In genomic region chr3:150132101-150132749, GRCh38 we compare ENCODE assay signal across 11 cellular contexts.
DNase-seq lines count a peak whose midpoint lies in the region; ATAC-seq and TF ChIP-seq lines count a peak whose summit lies in the region.
"Had no signal": no experiment of that assay in that cellular context is flagged by ENCODE, and none has a peak within 500 bp of the region (broad histone marks: within the 10 kb centered on the region; RNA-seq: fewer than 3 reads in every experiment).

No MANE protein-coding gene starts in this region.

- CTCF ChIA-PET in activated CD8-positive, alpha-beta T cell treated with anti-CD3 and anti-CD28 coated beads for 36 hours (lab: Charles Lee), result no interaction called here
- CTCF ChIA-PET in activated CD8-positive, alpha-beta T cell treated with anti-CD3 and anti-CD28 coated beads, Interleukin-2, amount 10 ng/mL, durations not matched to agents 7 days and 5 days (lab: Charles Lee), result no interaction called here

- H3K36me3 ChIP-seq in spleen, result no peaks in the 10 kb centered on the region
- H3K36me3 ChIP-seq: sigmoid colon had no signal

- no peak overlapping the region for H3K27ac Mint-ChIP-seq in activated CD8-positive, alpha-beta T cell treated with anti-CD3 and anti-CD28 coated beads for 36 hours
- no peak overlapping the region for H3K27ac Mint-ChIP-seq in activated CD8-positive, alpha-beta T cell treated with anti-CD3 and anti-CD28 coated beads, Interleukin-2, amount 10 ng/mL, durations not matched to agents 7 days and 5 days
- H3K27ac Mint-ChIP-seq in stimulated activated naive B cell treated with anti-CD40 and anti-IgM and Interleukin-4, amounts not matched to agents 10 μg/mL and 1 μg/mL and 100 μg/mL, for 72 hours, result no peak overlapping the region

- no peak overlapping the region for H3K27ac ChIP-seq in spleen
- H3K27ac ChIP-seq: sigmoid colon had no signal

- peak; percentile 11 for DNase-seq in activated CD8-positive, alpha-beta T cell treated with anti-CD3 and anti-CD28 coated beads for 36 hours
- no peak for DNase-seq in activated CD8-positive, alpha-beta T cell treated with anti-CD3 and anti-CD28 coated beads, Interleukin-2, amount 10 ng/mL, durations not matched to agents 7 days and 5 days
- no peak for DNase-seq in stimulated activated naive B cell treated with anti-CD40 and anti-IgM and Interleukin-4, amounts not matched to agents 10 μg/mL and 1 μg/mL and 100 μg/mL, for 72 hours
- no peak for DNase-seq in spleen
- DNase-seq in HPDE6-E6E7 (ENCODE audit: extremely low spot score), result no peak
- no peak for DNase-seq in COLO829 (ENCODE audit: low spot score)
- DNase-seq: amniotic stem cell, NCI-H510A, sigmoid colon had no signal

- 48 to 66% (median 57%) methylated on average over 6 of the region's 6 CpGs for WGBS in spleen, 5 donors

- peaks cover 11% of the 10 kb centered on the region for H3K27me3 Mint-ChIP-seq in activated CD8-positive, alpha-beta T cell treated with anti-CD3 and anti-CD28 coated beads for 36 hours
- peaks cover 16% of the 10 kb centered on the region for H3K27me3 Mint-ChIP-seq in activated CD8-positive, alpha-beta T cell treated with anti-CD3 and anti-CD28 coated beads, Interleukin-2, amount 10 ng/mL, durations not matched to agents 7 days and 5 days (ENCODE audit: low read depth)
- H3K27me3 Mint-ChIP-seq in stimulated activated naive B cell treated with anti-CD40 and anti-IgM and Interleukin-4, amounts not matched to agents 10 μg/mL and 1 μg/mL and 100 μg/mL, for 72 hours, result peaks cover 9 to 20% of the 10 kb centered on the region in 2 donors

- H3K4me3 ChIP-seq in spleen, result no peak overlapping the region
- H3K4me3 ChIP-seq: sigmoid colon had no signal

- H3K4me1 Mint-ChIP-seq in activated CD8-positive, alpha-beta T cell treated with anti-CD3 and anti-CD28 coated beads for 36 hours (ENCODE audit: low read depth), result no peaks in the 10 kb centered on the region
- H3K4me1 Mint-ChIP-seq in activated CD8-positive, alpha-beta T cell treated with anti-CD3 and anti-CD28 coated beads, Interleukin-2, amount 10 ng/mL, durations not matched to agents 7 days and 5 days (ENCODE audit: low read depth), result no peaks in the 10 kb centered on the region
- peaks cover 6 to 8% of the 10 kb centered on the region in 2 donors for H3K4me1 Mint-ChIP-seq in stimulated activated naive B cell treated with anti-CD40 and anti-IgM and Interleukin-4, amounts not matched to agents 10 μg/mL and 1 μg/mL and 100 μg/mL, for 72 hours

- no peak overlapping the region for H3K4me3 Mint-ChIP-seq in activated CD8-positive, alpha-beta T cell treated with anti-CD3 and anti-CD28 coated beads for 36 hours
- H3K4me3 Mint-ChIP-seq in activated CD8-positive, alpha-beta T cell treated with anti-CD3 and anti-CD28 coated beads, Interleukin-2, amount 10 ng/mL, durations not matched to agents 7 days and 5 days, result no peak overlapping the region
- H3K4me3 Mint-ChIP-seq in stimulated activated naive B cell treated with anti-CD40 and anti-IgM and Interleukin-4, amounts not matched to agents 10 μg/mL and 1 μg/mL and 100 μg/mL, for 72 hours, result no peak overlapping the region

- H3K27me3 ChIP-seq in spleen (replicated peaks in 1 of 7), result peaks cover 0 to under 1% (median 0%) of the 10 kb centered on the region in 7 donors
- H3K27me3 ChIP-seq: sigmoid colon had no signal

- no peaks in the 10 kb centered on the region for H3K9me3 ChIP-seq in spleen
- H3K9me3 ChIP-seq: sigmoid colon had no signal

- no peak for ATAC-seq in activated CD8-positive, alpha-beta T cell treated with anti-CD3 and anti-CD28 coated beads for 36 hours
- ATAC-seq in activated CD8-positive, alpha-beta T cell treated with anti-CD3 and anti-CD28 coated beads, Interleukin-2, amount 10 ng/mL, durations not matched to agents 7 days and 5 days, result no peak
- ATAC-seq in HG03442 (IDR thresholded peaks at IDR 0.05; ENCODE audit: unreplicated experiment), result peak; percentile 55
- 0 out of 3 replicates have a peak, but pooled peaks have one; percentile 45 for ATAC-seq in SK-N-SH treated with all-trans-retinoic acid at 6 μM for 48 hours
- peak; percentile 71 to 88 for ATAC-seq in stimulated activated naive B cell treated with anti-CD40 and anti-IgM and Interleukin-4, amounts not matched to agents 10 μg/mL and 1 μg/mL and 100 μg/mL, for 72 hours (replicated peaks)

- no peaks in the 10 kb centered on the region for H3K9me3 Mint-ChIP-seq in activated CD8-positive, alpha-beta T cell treated with anti-CD3 and anti-CD28 coated beads for 36 hours
- no peaks in the 10 kb centered on the region for H3K9me3 Mint-ChIP-seq in activated CD8-positive, alpha-beta T cell treated with anti-CD3 and anti-CD28 coated beads, Interleukin-2, amount 10 ng/mL, durations not matched to agents 7 days and 5 days (ENCODE audit: insufficient read depth)
- H3K9me3 Mint-ChIP-seq in stimulated activated naive B cell treated with anti-CD40 and anti-IgM and Interleukin-4, amounts not matched to agents 10 μg/mL and 1 μg/mL and 100 μg/mL, for 72 hours, result peaks cover 2 to 4% of the 10 kb centered on the region in 2 donors

- POLR2A ChIA-PET in activated CD8-positive, alpha-beta T cell treated with anti-CD3 and anti-CD28 coated beads for 36 hours (lab: Charles Lee), result no interaction called here
- POLR2A ChIA-PET in activated CD8-positive, alpha-beta T cell treated with anti-CD3 and anti-CD28 coated beads, Interleukin-2, amount 10 ng/mL, durations not matched to agents 7 days and 5 days (lab: Charles Lee), result no interaction called here

- H3K36me3 Mint-ChIP-seq in activated CD8-positive, alpha-beta T cell treated with anti-CD3 and anti-CD28 coated beads for 36 hours (ENCODE audit: low read depth), result no peaks in the 10 kb centered on the region
- H3K36me3 Mint-ChIP-seq in activated CD8-positive, alpha-beta T cell treated with anti-CD3 and anti-CD28 coated beads, Interleukin-2, amount 10 ng/mL, durations not matched to agents 7 days and 5 days (ENCODE audit: low read depth), result no peaks in the 10 kb centered on the region
- no peaks in the 10 kb centered on the region for H3K36me3 Mint-ChIP-seq in stimulated activated naive B cell treated with anti-CD40 and anti-IgM and Interleukin-4, amounts not matched to agents 10 μg/mL and 1 μg/mL and 100 μg/mL, for 72 hours

- TF ChIP-seq POLR2A in spleen (IDR thresholded peaks at IDR 0.05), result no peak

- no peaks in the 10 kb centered on the region for H3K4me1 ChIP-seq in spleen

- intact Hi-C loops in activated CD8-positive, alpha-beta T cell treated with anti-CD3 and anti-CD28 coated beads for 36 hours (cut with micrococcal nuclease), result no loop called here
- intact Hi-C loops in spleen (cut with DNase I; ENCODE audit: low total_unique reads), result no loop called here

- no peak for TF ChIP-seq CTCF in activated CD8-positive, alpha-beta T cell treated with anti-CD3 and anti-CD28 coated beads for 36 hours (IDR thresholded peaks at IDR 0.05)
- no peak for TF ChIP-seq CTCF in spleen (IDR thresholded peaks at IDR 0.05 in 8 of 11, conservative IDR thresholded peaks at IDR 0.05 in 3 of 11)

TF ChIP-seq in SK-N-SH treated with all-trans-retinoic acid at 6 μM for 48 hours, 23 proteins besides CTCF, POLR2A, EP300 and RAD21 (continues in another document):
- TF ChIP-seq CSRNP3 (CRISPR knock-in tag; IDR thresholded peaks at IDR 0.05), result no peak
- TF ChIP-seq TSHZ2 (CRISPR knock-in tag; IDR thresholded peaks at IDR 0.05), result no peak
- TF ChIP-seq ZFP3 (CRISPR knock-in tag; IDR thresholded peaks at IDR 0.05), result no peak
- TF ChIP-seq ZNF565 (CRISPR knock-in tag; conservative IDR thresholded peaks at IDR 0.05; ENCODE audit: low read depth), result no peak
- TF ChIP-seq, protein P1, sequence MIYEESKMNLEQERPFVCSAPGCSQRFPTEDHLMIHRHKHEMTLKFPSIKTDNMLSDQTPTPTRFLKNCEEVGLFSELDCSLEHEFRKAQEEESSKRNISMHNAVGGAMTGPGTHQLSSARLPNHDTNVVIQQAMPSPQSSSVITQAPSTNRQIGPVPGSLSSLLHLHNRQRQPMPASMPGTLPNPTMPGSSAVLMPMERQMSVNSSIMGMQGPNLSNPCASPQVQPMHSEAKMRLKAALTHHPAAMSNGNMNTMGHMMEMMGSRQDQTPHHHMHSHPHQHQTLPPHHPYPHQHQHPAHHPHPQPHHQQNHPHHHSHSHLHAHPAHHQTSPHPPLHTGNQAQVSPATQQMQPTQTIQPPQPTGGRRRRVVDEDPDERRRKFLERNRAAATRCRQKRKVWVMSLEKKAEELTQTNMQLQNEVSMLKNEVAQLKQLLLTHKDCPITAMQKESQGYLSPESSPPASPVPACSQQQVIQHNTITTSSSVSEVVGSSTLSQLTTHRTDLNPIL (CRISPR knock-in tag; IDR thresholded peaks at IDR 0.05; ENCODE audit: low read depth), result no peak

Comparison
In these comparisons a context has a peak if more than half of its experiments do, and no peak if none do; other contexts are left out.
1. ATAC-seq: peak in HG03442 (single experiment), SK-N-SH treated with all-trans-retinoic acid at 6 μM for 48 hours (single experiment) and stimulated activated naive B cell treated with anti-CD40 and anti-IgM and Interleukin-4, amounts not matched to agents 10 μg/mL and 1 μg/mL and 100 μg/mL, for 72 hours (2 of 2); none in activated CD8-positive, alpha-beta T cell treated with anti-CD3 and anti-CD28 coated beads for 36 hours (single experiment) and activated CD8-positive, alpha-beta T cell treated with anti-CD3 and anti-CD28 coated beads, Interleukin-2, amount 10 ng/mL, durations not matched to agents 7 days and 5 days (single experiment).